Comparison of ENCODE assay signal across 14 cellular contexts in the genomic region with DNA sequence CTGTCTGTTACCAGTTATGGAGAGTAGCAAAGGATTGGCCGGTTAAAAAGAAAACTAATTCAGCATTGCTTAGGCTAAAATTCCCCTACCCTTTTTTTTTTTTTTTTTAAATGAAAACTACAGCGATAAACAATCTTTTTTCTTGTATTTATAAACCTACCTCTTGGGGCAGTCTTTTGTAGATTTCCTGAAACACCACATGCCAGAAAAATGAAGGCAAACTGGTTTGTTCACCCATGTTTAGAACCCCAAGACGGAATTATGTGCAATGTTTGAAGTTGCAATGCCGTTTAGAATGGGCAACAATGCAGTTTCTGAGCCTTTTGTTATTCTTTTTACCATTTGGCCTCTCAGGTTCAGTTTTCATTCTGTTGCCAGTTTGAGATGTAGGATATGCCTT. TPM values are rescaled to one million over a fixed set of nuclear protein-coding genes. Genes with fewer than 3 reads are reported as not detected.
A peak's percentile ranks its signal among the peaks of the same experiment; 100 is the strongest.
DNase-seq lines count a peak whose midpoint lies in the region; ATAC-seq and TF ChIP-seq lines count a peak whose summit lies in the region.
"Had no signal": no experiment of that assay in that cellular context is flagged by ENCODE, and none has a peak within 500 bp of the region (broad histone marks: within the 10 kb centered on the region; RNA-seq: fewer than 3 reads in every experiment).

No MANE protein-coding gene starts in this region.

- DNase-seq in SIG-M5 treated with dmso at 0.1 percent for 504 hours (lab: John Stamatoyannopoulos, UW; ENCODE audit: unreplicated experiment) (peak; percentile 36), SIG-M5 (lab: John Stamatoyannopoulos, UW) (no peak), PC-3 (peak; percentile 95), hepatocyte (ENCODE audit: low spot score) (peak; percentile 66), renal cortical epithelial cell (ENCODE audit: low read depth) (peak; percentile 58), NCI-H1092 (lab: John Stamatoyannopoulos, UW) (no peak), medulla oblongata (ENCODE audit: extremely low spot score) (no peak)
- DNase-seq: activated CD4-positive, CD25-positive, alpha-beta regulatory T cell treated with anti-CD3 and anti-CD28 coated beads, Interleukin-2, amount 50 U/mL, for 72 hours; activated effector memory CD4-positive, alpha-beta T cell treated with anti-CD3 and anti-CD28 coated beads, Interleukin-2, amount 50 U/mL, for 16 hours; colonic mucosa; NCI-H345; stimulated activated CD8-positive, alpha-beta memory T cell treated with anti-CD3 and anti-CD28 coated beads, Interleukin-4, amount 100 ng/mL, for 48 hours had no signal

- H3K79me2 ChIP-seq in PC-3 (ENCODE audit: low read length): peaks cover 100% of the 10 kb centered on the region
- peaks cover 97% of the 10 kb centered on the region for H3K79me2 ChIP-seq in hepatocyte

- H3K4me3 ChIP-seq in PC-3 (ENCODE audit: low read length): peak overlapping the region; percentile 41; the same call in 1 of the 2 replicates
- no peak overlapping the region for H3K4me3 ChIP-seq in hepatocyte
- H3K4me3 ChIP-seq: colonic mucosa, SJSA1 had no signal

- H3K4me2 ChIP-seq in PC-3 (ENCODE audit: low read length) (peak overlapping the region; percentile 61), hepatocyte (peak overlapping the region; percentile 55)

- no peaks in the 10 kb centered on the region for H3F3A ChIP-seq in PC-3 (ENCODE audit: low read length, unreplicated experiment)

- no TSS peak for BruUV-seq in PC-3 (replicated peaks; lab: Mats Ljungman, UMichigan)

- POLR2A ChIA-PET in PC-3 (lab: Charles Lee; ENCODE audit: unreplicated experiment): no interaction called here

- H3K27ac ChIP-seq in PC-3 (ENCODE audit: low read length): peak overlapping the region; percentile 29
- peak overlapping the region; percentile 60 for H3K27ac ChIP-seq in hepatocyte
- H3K27ac ChIP-seq: colonic mucosa, SJSA1 had no signal

- CTCF ChIA-PET in PC-3 (lab: Charles Lee): no interaction called here

- no peaks in the 10 kb centered on the region for H3K9me3 ChIP-seq in PC-3 (ENCODE audit: low read length)
- no peaks in the 10 kb centered on the region for H3K9me3 ChIP-seq in hepatocyte (ENCODE audit: low read depth)
- H3K9me3 ChIP-seq: colonic mucosa, SJSA1 had no signal

- ATAC-seq in PC-3 (peak; percentile 51), GM21786 (IDR thresholded peaks at IDR 0.05; ENCODE audit: unreplicated experiment) (no peak)

- peaks cover 7% of the 10 kb centered on the region; the same call in 1 of the 2 replicates for H3K36me3 ChIP-seq in PC-3 (ENCODE audit: low read depth, low read length)
- H3K36me3 ChIP-seq in hepatocyte (replicated peaks; ENCODE audit: insufficient read depth, low read depth): no peaks in the 10 kb centered on the region
- H3K36me3 ChIP-seq: colonic mucosa, SJSA1 had no signal

- H4K20me1 ChIP-seq in PC-3 (ENCODE audit: low read length): peaks cover 64% of the 10 kb centered on the region
- H4K20me1 ChIP-seq in hepatocyte (ENCODE audit: insufficient read depth, poor library complexity, severe bottlenecking): peaks cover 72% of the 10 kb centered on the region

- H3K27me3 ChIP-seq in PC-3 (ENCODE audit: low read length) (no peaks in the 10 kb centered on the region), hepatocyte (no peaks in the 10 kb centered on the region)
- H3K27me3 ChIP-seq: colonic mucosa, SJSA1 had no signal

- H3K4me1 ChIP-seq in PC-3 (ENCODE audit: insufficient read depth, low read length) (peaks cover 50% of the 10 kb centered on the region), hepatocyte (ENCODE audit: insufficient read depth) (peaks cover 28% of the 10 kb centered on the region)
- H3K4me1 ChIP-seq: colonic mucosa had no signal

- H3K9me2 ChIP-seq in PC-3 (replicated peaks; ENCODE audit: low read length) (no peaks in the 10 kb centered on the region), hepatocyte (replicated peaks; ENCODE audit: insufficient read depth) (no peaks in the 10 kb centered on the region)

- H3K9ac ChIP-seq in PC-3 (ENCODE audit: low read length): no peak overlapping the region

- intact Hi-C loops in PC-3 (cut with micrococcal nuclease): no loop called here

- 47% methylated on average over 4 of the region's 4 CpGs for WGBS in hepatocyte (ENCODE audit: low lambda C conversion rate, missing lambda C conversion rate)

- TF ChIP-seq CTCF in PC-3 (conservative IDR thresholded peaks at IDR 0.05; ENCODE audit: low read depth, low read length): peak; percentile 45
- peak; percentile 28 for TF ChIP-seq CTCF in hepatocyte (IDR thresholded peaks at IDR 0.05; ENCODE audit: poor library complexity)

- H2AFZ ChIP-seq in PC-3 (ENCODE audit: low read length) (no peak overlapping the region), hepatocyte (no peak overlapping the region)

RNA-seq across cellular contexts. Expression of gene PRDM2, which starts 59.1 kb away (rescaled TPM):
- total RNA-seq in PC-3 (2014; rRNA removed) (9.4 and 13.8 TPM in 2 replicates), hepatocyte (17.4 and 18.6 TPM in 2 replicates), renal cortical epithelial cell (6.4 and 17.5 TPM in 2 replicates)
- 11.5 and 13.7 TPM in 2 replicates for polyA plus RNA-seq in hepatocyte

Comparison
In these comparisons a context has a peak if more than half of its experiments do, and no peak if none do; other contexts are left out.
1. DNase-seq: peak in SIG-M5 treated with dmso at 0.1 percent for 504 hours (single experiment), PC-3 (single experiment), hepatocyte (single experiment) and renal cortical epithelial cell (single experiment); none in SIG-M5 (single experiment), NCI-H1092 (single experiment) and medulla oblongata (single experiment).